24 cellular contexts compared by ENCODE assay signal in genomic region chr20:50861012-50861411, GRCh38.
"Had no signal": no experiment of that assay in that cellular context is flagged by ENCODE, and none has a peak within 500 bp of the region (broad histone marks: within the 10 kb centered on the region; RNA-seq: fewer than 3 reads in every experiment).

No MANE protein-coding gene starts in this region.

- H3K4me1 ChIP-seq: left lung, transverse colon had no signal

- H3K27me3 ChIP-seq: left lung, stomach, transverse colon had no signal

- H3K27ac Mint-ChIP-seq: activated naive CD4-positive, alpha-beta T cell treated with anti-CD3 and anti-CD28 coated beads, Interleukin-2, amount 50 U/mL, for 24 hours; brain; dendritic cell treated with granulocyte-macrophage colony-stimulating factor and Interleukin-4, amounts not matched to agents 40 ng/mL and 50 ng/mL, for 4 days; immature natural killer cell; mesothelial cell of epicardium; natural killer cell; stimulated activated memory B cell treated with anti-CD40 and anti-IgM and Interleukin-4, amounts not matched to agents 10 μg/mL and 1 μg/mL and 100 μg/mL, for 72 hours had no signal

- H3K4me1 Mint-ChIP-seq: activated naive CD4-positive, alpha-beta T cell treated with anti-CD3 and anti-CD28 coated beads, Interleukin-2, amount 50 U/mL, for 24 hours; immature natural killer cell; natural killer cell had no signal

- H3K9me3 Mint-ChIP-seq: activated naive CD4-positive, alpha-beta T cell treated with anti-CD3 and anti-CD28 coated beads, Interleukin-2, amount 50 U/mL, for 24 hours; brain; dendritic cell treated with granulocyte-macrophage colony-stimulating factor and Interleukin-4, amounts not matched to agents 40 ng/mL and 50 ng/mL, for 4 days; immature natural killer cell; mesothelial cell of epicardium; natural killer cell; stimulated activated memory B cell treated with anti-CD40 and anti-IgM and Interleukin-4, amounts not matched to agents 10 μg/mL and 1 μg/mL and 100 μg/mL, for 72 hours had no signal

- H3K27me3 Mint-ChIP-seq: activated naive CD4-positive, alpha-beta T cell treated with anti-CD3 and anti-CD28 coated beads, Interleukin-2, amount 50 U/mL, for 24 hours; brain; dendritic cell treated with granulocyte-macrophage colony-stimulating factor and Interleukin-4, amounts not matched to agents 40 ng/mL and 50 ng/mL, for 4 days; stimulated activated memory B cell treated with anti-CD40 and anti-IgM and Interleukin-4, amounts not matched to agents 10 μg/mL and 1 μg/mL and 100 μg/mL, for 72 hours had no signal

- ATAC-seq: left lung; natural killer cell; right cardiac atrium; stimulated activated memory B cell treated with anti-CD40 and anti-IgM and Interleukin-4, amounts not matched to agents 10 μg/mL and 1 μg/mL and 100 μg/mL, for 72 hours had no signal

- H3K9ac ChIP-seq: parathyroid adenoma had no signal

- H3K36me3 Mint-ChIP-seq: activated naive CD4-positive, alpha-beta T cell treated with anti-CD3 and anti-CD28 coated beads, Interleukin-2, amount 50 U/mL, for 24 hours; brain; immature natural killer cell; mesothelial cell of epicardium; natural killer cell had no signal

- H3K9me3 ChIP-seq: left lung, stomach, transverse colon had no signal

- H3K4me3 ChIP-seq: left lung, lung, skin epidermis, stomach, transverse colon had no signal

- H3K4me3 Mint-ChIP-seq: activated naive CD4-positive, alpha-beta T cell treated with anti-CD3 and anti-CD28 coated beads, Interleukin-2, amount 50 U/mL, for 24 hours; brain; dendritic cell treated with granulocyte-macrophage colony-stimulating factor and Interleukin-4, amounts not matched to agents 40 ng/mL and 50 ng/mL, for 4 days; immature natural killer cell; mesothelial cell of epicardium; natural killer cell; stimulated activated memory B cell treated with anti-CD40 and anti-IgM and Interleukin-4, amounts not matched to agents 10 μg/mL and 1 μg/mL and 100 μg/mL, for 72 hours had no signal

- H3K36me3 ChIP-seq: left lung, stomach, transverse colon had no signal

- H3K27ac ChIP-seq: left lung, parathyroid adenoma, skin epidermis, stomach, transverse colon, VCaP had no signal

- DNase-seq: activated CD4-positive, alpha-beta T cell treated with anti-CD3 and anti-CD28 coated beads for 1 hour; activated CD4-positive, alpha-beta T cell treated with anti-CD3 and anti-CD28 coated beads, Interleukin-2, amount 50 U/mL, for 1 hour; activated gamma-delta T cell treated with Interleukin-2 at 50 U/mL for 16 hours; activated T-cell treated with anti-CD3 and anti-CD28 coated beads, Interleukin-2, amount 50 U/mL, for 1 hour; aorta; effector CD8-positive, alpha-beta T cell; foreskin melanocyte; immature natural killer cell; left lung; natural killer cell; stimulated activated CD4-positive, alpha-beta T cell treated with anti-CD3 and anti-CD28 coated beads, Interleukin-2, amount 100 ng/mL, for 24 hours; stomach; T-helper 2 cell; transverse colon had no signal
